5 cellular contexts compared by ENCODE assay signal in the genomic region with DNA sequence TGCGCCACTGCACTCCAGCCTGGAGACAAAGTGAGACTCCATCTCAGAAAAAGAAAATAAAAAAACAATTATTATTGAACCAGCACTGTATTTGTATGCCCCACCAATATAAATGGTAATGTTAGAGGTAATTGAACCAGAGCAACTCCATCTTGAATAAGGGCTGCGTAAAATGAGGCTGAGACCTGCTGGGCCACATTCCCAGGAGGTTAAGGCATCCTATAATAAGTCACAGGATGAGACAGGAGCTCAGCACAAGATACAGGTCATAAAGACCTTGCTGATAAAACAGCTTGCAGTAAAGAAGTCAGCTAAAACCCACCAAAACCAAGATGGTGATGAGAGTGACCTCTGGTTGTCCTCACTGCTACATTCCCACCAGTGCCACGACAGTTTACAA. TPM values are rescaled to one million over a fixed set of nuclear protein-coding genes. Genes with fewer than 3 reads are reported as not detected.
"Had no signal": no experiment of that assay in that cellular context is flagged by ENCODE, and none has a peak within 500 bp of the region (broad histone marks: within the 10 kb centered on the region; RNA-seq: fewer than 3 reads in every experiment).

No MANE protein-coding gene starts in this region.

RNA-seq across cellular contexts. Expression of gene C12orf56, which starts 29.4 kb away (rescaled TPM):
- total RNA-seq: HepG2, HT-29, HT1080, IMR-90 had no signal
- polyA plus RNA-seq: IgD-negative memory B cell had no signal
